17 cellular contexts compared by ENCODE assay signal in the genomic region with DNA sequence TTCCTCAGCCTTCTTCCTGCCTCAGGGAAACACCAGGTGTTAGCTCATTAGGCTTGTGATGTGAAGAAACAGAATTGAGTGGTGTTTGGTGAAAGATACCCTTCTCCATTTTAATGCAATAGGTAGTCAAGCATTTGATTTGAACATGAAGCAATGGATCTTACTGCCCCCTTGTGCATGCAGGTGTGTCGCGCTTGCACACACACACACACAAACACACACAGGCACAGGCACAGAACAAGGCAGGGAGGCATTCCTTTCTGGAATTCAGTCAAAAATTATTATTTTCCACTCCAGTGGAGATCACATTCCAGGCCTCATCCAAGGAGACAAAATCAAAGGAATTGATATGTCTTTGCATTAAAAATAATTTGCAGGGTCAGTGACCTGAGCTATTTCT.
A peak's percentile ranks its signal among the peaks of the same experiment; 100 is the strongest.
DNase-seq lines count a peak whose midpoint lies in the region; ATAC-seq and TF ChIP-seq lines count a peak whose summit lies in the region.
"Had no signal": no experiment of that assay in that cellular context is flagged by ENCODE, and none has a peak within 500 bp of the region (broad histone marks: within the 10 kb centered on the region; RNA-seq: fewer than 3 reads in every experiment).

No MANE protein-coding gene starts in this region.

- H3K4me3 Mint-ChIP-seq in chondrocyte (ENCODE audit: unreplicated experiment) (no peak overlapping the region), neural progenitor cell (no peak overlapping the region)
- no peak overlapping the region for H3K4me3 Mint-ChIP-seq in activated naive CD8-positive, alpha-beta T cell treated with anti-CD3 and anti-CD28 coated beads for 36 hours
- H3K4me3 Mint-ChIP-seq: CD8-positive, alpha-beta memory T cell; memory B cell; stimulated activated effector memory CD8-positive, alpha-beta T cell treated with anti-CD3 and anti-CD28 coated beads, Interleukin-12 subunit alpha, Interleukin-12 subunit beta, amount 100 ng/mL, for 72 hours had no signal

- H3K9me3 Mint-ChIP-seq in chondrocyte (ENCODE audit: low read depth) (peaks cover 15% of the 10 kb centered on the region), neural progenitor cell (peaks cover 18% of the 10 kb centered on the region)
- no peaks in the 10 kb centered on the region for H3K9me3 Mint-ChIP-seq in activated naive CD8-positive, alpha-beta T cell treated with anti-CD3 and anti-CD28 coated beads for 36 hours
- H3K9me3 Mint-ChIP-seq: stimulated activated effector memory CD8-positive, alpha-beta T cell treated with anti-CD3 and anti-CD28 coated beads, Interleukin-12 subunit alpha, Interleukin-12 subunit beta, amount 100 ng/mL, for 72 hours had no signal

- H3K36me3 Mint-ChIP-seq in chondrocyte (ENCODE audit: low read depth) (peaks cover 9% of the 10 kb centered on the region), neural progenitor cell (peaks cover 10% of the 10 kb centered on the region)
- H3K36me3 Mint-ChIP-seq in activated naive CD8-positive, alpha-beta T cell treated with anti-CD3 and anti-CD28 coated beads for 36 hours, result no peaks in the 10 kb centered on the region
- H3K36me3 Mint-ChIP-seq: CD8-positive, alpha-beta memory T cell; memory B cell; stimulated activated effector memory CD8-positive, alpha-beta T cell treated with anti-CD3 and anti-CD28 coated beads, Interleukin-12 subunit alpha, Interleukin-12 subunit beta, amount 100 ng/mL, for 72 hours had no signal

- H3K4me3 ChIP-seq in NB4 (ENCODE audit: low read depth, low read length), result no peak overlapping the region
- H3K4me3 ChIP-seq in neural progenitor cell, result no peak overlapping the region
- H3K4me3 ChIP-seq: colonic mucosa, esophagus muscularis mucosa, upper lobe of right lung had no signal

- H3K27me3 ChIP-seq in neural progenitor cell, result no peaks in the 10 kb centered on the region
- H3K27me3 ChIP-seq: colonic mucosa, esophagus muscularis mucosa, upper lobe of right lung had no signal

- peak; percentile 4 for TF ChIP-seq CTCF in NB4 (IDR thresholded peaks at IDR 0.05; ENCODE audit: low read depth, low read length)
- peak; percentile 35 for TF ChIP-seq CTCF in chondrocyte (IDR thresholded peaks at IDR 0.05)
- TF ChIP-seq CTCF in neural progenitor cell (IDR thresholded peaks at IDR 0.05), result peak; percentile 37

- no peak for ATAC-seq in esophagus mucosa
- ATAC-seq: stimulated activated effector memory CD8-positive, alpha-beta T cell treated with anti-CD3 and anti-CD28 coated beads, Interleukin-12 subunit alpha, Interleukin-12 subunit beta, amount 100 ng/mL, for 72 hours; upper lobe of right lung had no signal

- no peaks in the 10 kb centered on the region for H3K36me3 ChIP-seq in neural progenitor cell
- H3K36me3 ChIP-seq: colonic mucosa, esophagus muscularis mucosa, upper lobe of right lung had no signal

- peaks cover 12% of the 10 kb centered on the region for H3K4me1 Mint-ChIP-seq in chondrocyte (ENCODE audit: low read depth)
- H3K4me1 Mint-ChIP-seq in neural progenitor cell, result peaks cover 10% of the 10 kb centered on the region
- H3K4me1 Mint-ChIP-seq in activated naive CD8-positive, alpha-beta T cell treated with anti-CD3 and anti-CD28 coated beads for 36 hours, result no peaks in the 10 kb centered on the region
- H3K4me1 Mint-ChIP-seq: CD8-positive, alpha-beta memory T cell; memory B cell; stimulated activated effector memory CD8-positive, alpha-beta T cell treated with anti-CD3 and anti-CD28 coated beads, Interleukin-12 subunit alpha, Interleukin-12 subunit beta, amount 100 ng/mL, for 72 hours had no signal

- H3K27ac ChIP-seq in neural progenitor cell, result no peak overlapping the region
- H3K27ac ChIP-seq: colonic mucosa, esophagus muscularis mucosa, upper lobe of right lung had no signal

- no peaks in the 10 kb centered on the region for H3K4me1 ChIP-seq in neural progenitor cell
- H3K4me1 ChIP-seq: colonic mucosa, upper lobe of right lung had no signal

- DNase-seq in NCI-H526 (lab: John Stamatoyannopoulos, UW) (peak; percentile 7 to 11), NCI-H526 treated with DMSO at 0.1 percent for 48 hours (lab: John Stamatoyannopoulos, UW) (no peak), NB4 (ENCODE audit: low read depth) (peak; percentile 3), chondrocyte (ENCODE audit: low spot score) (no peak), neural progenitor cell (ENCODE audit: low spot score) (peak; percentile 16), G401 (ENCODE audit: low spot score) (no peak)
- DNase-seq in activated naive CD8-positive, alpha-beta T cell treated with anti-CD3 and anti-CD28 coated beads for 36 hours, result no peak
- DNase-seq: CD8-positive, alpha-beta memory T cell; colonic mucosa; NCI-H510A treated with DMSO at 0.1 percent for 48 hours; SHP77; T1000; upper lobe of right lung had no signal

- H3K9ac ChIP-seq in neural progenitor cell, result no peak overlapping the region

- no peak overlapping the region for H3K4me2 ChIP-seq in neural progenitor cell

- no peaks in the 10 kb centered on the region for H3K27me3 Mint-ChIP-seq in chondrocyte (ENCODE audit: low read depth)
- H3K27me3 Mint-ChIP-seq in neural progenitor cell (ENCODE audit: insufficient read depth, low read depth), result no peaks in the 10 kb centered on the region
- H3K27me3 Mint-ChIP-seq in activated naive CD8-positive, alpha-beta T cell treated with anti-CD3 and anti-CD28 coated beads for 36 hours, result no peaks in the 10 kb centered on the region
- H3K27me3 Mint-ChIP-seq: CD8-positive, alpha-beta memory T cell; memory B cell had no signal

- H3K27ac Mint-ChIP-seq in chondrocyte (ENCODE audit: unreplicated experiment) (no peak overlapping the region), neural progenitor cell (no peak overlapping the region)
- no peak overlapping the region for H3K27ac Mint-ChIP-seq in activated naive CD8-positive, alpha-beta T cell treated with anti-CD3 and anti-CD28 coated beads for 36 hours
- H3K27ac Mint-ChIP-seq: CD8-positive, alpha-beta memory T cell; memory B cell; stimulated activated effector memory CD8-positive, alpha-beta T cell treated with anti-CD3 and anti-CD28 coated beads, Interleukin-12 subunit alpha, Interleukin-12 subunit beta, amount 100 ng/mL, for 72 hours had no signal

- in situ Hi-C loops in G401 (cut with HindIII; ENCODE audit: low sequenced_read_pairs), result no loop called here

- no peaks in the 10 kb centered on the region for H3F3A ChIP-seq in neural progenitor cell (ENCODE audit: low read depth)

- H3K79me2 ChIP-seq in neural progenitor cell (ENCODE audit: low read depth), result no peaks in the 10 kb centered on the region

- no peak for TF ChIP-seq POLR2A in NB4 (IDR thresholded peaks at IDR 0.05; ENCODE audit: extremely low read depth, insufficient read length)

- H3K9me3 ChIP-seq in neural progenitor cell (ENCODE audit: low read depth), result no peaks in the 10 kb centered on the region
- H3K9me3 ChIP-seq: colonic mucosa, upper lobe of right lung had no signal

- H4K20me1 ChIP-seq in neural progenitor cell (ENCODE audit: low read depth), result no peaks in the 10 kb centered on the region

- H2AFZ ChIP-seq in neural progenitor cell (replicated peaks), result no peak overlapping the region

Comparison
In these comparisons a context has a peak if more than half of its experiments do, and no peak if none do; other contexts are left out.
1. DNase-seq: peak in NCI-H526 (2 of 2), NB4 (single experiment) and neural progenitor cell (single experiment); none in NCI-H526 treated with DMSO at 0.1 percent for 48 hours (single experiment), chondrocyte (single experiment), G401 (single experiment) and activated naive CD8-positive, alpha-beta T cell treated with anti-CD3 and anti-CD28 coated beads for 36 hours (single experiment).
2. Peak in every context shown above with its lines, with median percentiles within 50 percentile points of each other: CTCF ChIP-seq.